22 cellular contexts compared by ENCODE assay signal in the genomic region with DNA sequence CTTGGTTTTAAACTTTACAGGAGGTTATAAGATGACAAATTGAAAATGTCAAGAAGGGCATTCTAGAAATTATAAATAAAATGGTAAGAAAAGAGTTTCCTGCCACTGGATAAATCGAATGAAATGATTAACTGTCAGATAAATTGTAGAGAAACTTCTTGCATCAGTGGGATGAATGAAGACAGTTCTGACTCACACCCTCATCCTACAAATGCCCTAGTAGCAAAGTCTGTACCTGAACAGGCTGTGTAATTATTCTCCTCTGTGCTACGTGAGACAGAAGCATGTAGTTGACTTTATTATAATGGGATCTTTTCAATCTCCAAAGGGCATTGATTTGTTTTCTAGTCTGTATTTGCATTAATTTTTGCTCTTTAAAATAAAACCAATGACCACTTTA. TPM values are rescaled to one million over a fixed set of nuclear protein-coding genes. Genes with fewer than 3 reads are reported as not detected.
"Had no signal": no experiment of that assay in that cellular context is flagged by ENCODE, and none has a peak within 500 bp of the region (broad histone marks: within the 10 kb centered on the region; RNA-seq: fewer than 3 reads in every experiment).

No MANE protein-coding gene starts in this region.

- DNase-seq: IMR-90, Karpas-422, KG1, MM.1S, NCI-H1092 treated with DMSO at 0.1 percent for 48 hours, NCI-H1436, NCI-H187, NCI-H2029, NCI-H2081 treated with DMSO at 0.1 percent for 48 hours, NCI-H2171, NCI-H226, NCI-H446, NCI-H510A, NCI-H524 treated with DMSO at 0.1 percent for 48 hours, NCI-H69, NCI-H774, PC-3, SHP77, SK-N-SH had no signal

- ATAC-seq: HepG2, Panc1, PC-3 had no signal

RNA-seq across cellular contexts. Expression of gene IYD, which starts 47.3 kb away (rescaled TPM):
- total RNA-seq: IMR-90, SK-MEL-5 had no signal
